Comparison of ENCODE assay signal across 1 cellular context in genomic region chr10:122911889-122912484, GRCh38.
TF ChIP-seq lines count a peak whose summit lies in the region.

No MANE protein-coding gene starts in this region.

TF ChIP-seq in HepG2, 621 proteins besides CTCF, POLR2A, EP300 and RAD21 (continued from another document and continues in another):
- TF ChIP-seq ZBTB42 (CRISPR knock-in tag; IDR thresholded peaks at IDR 0.05): peak; percentile 99
- peak; percentile 100 for TF ChIP-seq ZNF577 (CRISPR knock-in tag; IDR thresholded peaks at IDR 0.05; ENCODE audit: borderline replicate concordance, low read depth)
- peak; percentile 97 for TF ChIP-seq ZNF644 (CRISPR knock-in tag; IDR thresholded peaks at IDR 0.05; ENCODE audit: low read depth)
- TF ChIP-seq HHEX (CRISPR knock-in tag; IDR thresholded peaks at IDR 0.05): peak; percentile 94
- TF ChIP-seq ZBTB37 (CRISPR knock-in tag; IDR thresholded peaks at IDR 0.05): peak; percentile 96
- TF ChIP-seq CHD2 (IDR thresholded peaks at IDR 0.05; ENCODE audit: low read depth, low read length): no peak
- TF ChIP-seq NCOA1 (CRISPR knock-in tag; IDR thresholded peaks at IDR 0.05): peak; percentile 99
- TF ChIP-seq NFKBIZ (CRISPR knock-in tag; IDR thresholded peaks at IDR 0.05): peak; percentile 100
- TF ChIP-seq THAP9 (CRISPR knock-in tag; IDR thresholded peaks at IDR 0.05; ENCODE audit: borderline replicate concordance): peak; percentile 89
- TF ChIP-seq PRDM10 (CRISPR knock-in tag; IDR thresholded peaks at IDR 0.05; ENCODE audit: low read depth): peak; percentile 96
- peak; percentile 100 for TF ChIP-seq ERF (CRISPR knock-in tag; IDR thresholded peaks at IDR 0.05)
- peak; percentile 100 for TF ChIP-seq ATF5 (CRISPR knock-in tag; IDR thresholded peaks at IDR 0.05; ENCODE audit: low read depth)
- peak; percentile 99 to 100 for TF ChIP-seq KLF16 (CRISPR knock-in tag; IDR thresholded peaks at IDR 0.05)
- TF ChIP-seq ATRX (CRISPR knock-in tag; IDR thresholded peaks at IDR 0.05; ENCODE audit: borderline replicate concordance): peak; percentile 99
- peak; percentile 100 for TF ChIP-seq ZNF280B (CRISPR knock-in tag; IDR thresholded peaks at IDR 0.05; ENCODE audit: borderline replicate concordance)
- TF ChIP-seq SP5 (CRISPR knock-in tag; IDR thresholded peaks at IDR 0.05; ENCODE audit: borderline replicate concordance, low read depth): peak; percentile 93
- peak; percentile 77 for TF ChIP-seq NFYC (CRISPR knock-in tag; IDR thresholded peaks at IDR 0.05)
- no peak for TF ChIP-seq ASH2L (IDR thresholded peaks at IDR 0.05; ENCODE audit: insufficient read length, low read depth, low read length)
- TF ChIP-seq TIGD3 (CRISPR knock-in tag; IDR thresholded peaks at IDR 0.05; ENCODE audit: borderline replicate concordance): peak; percentile 100
- TF ChIP-seq HNRNPK (IDR thresholded peaks at IDR 0.05; ENCODE audit: low read depth, low read length, poor library complexity, severe bottlenecking): no peak
- no peak for TF ChIP-seq CBX1 (IDR thresholded peaks at IDR 0.05; ENCODE audit: low read depth)
- TF ChIP-seq ZNF256 (CRISPR knock-in tag; conservative IDR thresholded peaks at IDR 0.05): peak; percentile 100
- TF ChIP-seq TRAFD1 (CRISPR knock-in tag; IDR thresholded peaks at IDR 0.05; ENCODE audit: borderline replicate concordance): peak; percentile 99
- TF ChIP-seq NR1H2 (CRISPR knock-in tag; IDR thresholded peaks at IDR 0.05; ENCODE audit: borderline replicate concordance, low read depth): peak; percentile 99
- peak; percentile 100 for TF ChIP-seq IKZF5 (CRISPR knock-in tag; IDR thresholded peaks at IDR 0.05)
- peak; percentile 96 for TF ChIP-seq RERE (CRISPR knock-in tag; IDR thresholded peaks at IDR 0.05; ENCODE audit: low read depth)
- peak; percentile 97 for TF ChIP-seq PPARG (CRISPR knock-in tag; conservative IDR thresholded peaks at IDR 0.05)
- no peak for TF ChIP-seq NR2F2 (IDR thresholded peaks at IDR 0.05; ENCODE audit: borderline replicate concordance, low read depth)
- peak; percentile 100 for TF ChIP-seq EHMT2 (IDR thresholded peaks at IDR 0.05; ENCODE audit: borderline replicate concordance, low read depth, low read length)
- no peak for TF ChIP-seq CREM (IDR thresholded peaks at IDR 0.05)
- TF ChIP-seq CREM (CRISPR knock-in tag; IDR thresholded peaks at IDR 0.05): peak; percentile 86
- peak; percentile 100 for TF ChIP-seq ZBTB20 (CRISPR knock-in tag; IDR thresholded peaks at IDR 0.05; ENCODE audit: borderline replicate concordance, low read depth)
- TF ChIP-seq NBN (conservative IDR thresholded peaks at IDR 0.05): no peak
- TF ChIP-seq ZNF350 (CRISPR knock-in tag; IDR thresholded peaks at IDR 0.05; ENCODE audit: borderline replicate concordance, low read depth): peak; percentile 91
- TF ChIP-seq ZNF547 (CRISPR knock-in tag; IDR thresholded peaks at IDR 0.05): peak; percentile 100
- TF ChIP-seq ZNF224 (CRISPR knock-in tag; IDR thresholded peaks at IDR 0.05): peak; percentile 99
- no peak for TF ChIP-seq ZKSCAN1 (IDR thresholded peaks at IDR 0.05; ENCODE audit: low read length)
- peak; percentile 98 for TF ChIP-seq HINFP (CRISPR knock-in tag; IDR thresholded peaks at IDR 0.05; ENCODE audit: low read depth)
